Comparison of ENCODE assay signal across 10 cellular contexts in genomic region chr15:84702961-84703482, GRCh38. TPM values are rescaled to one million over a fixed set of nuclear protein-coding genes. Genes with fewer than 3 reads are reported as not detected.
DNase-seq lines count a peak whose midpoint lies in the region; ATAC-seq, FAIRE-seq and TF ChIP-seq lines count a peak whose summit lies in the region.
"Had no signal": no experiment of that assay in that cellular context is flagged by ENCODE, and none has a peak within 500 bp of the region (broad histone marks: within the 10 kb centered on the region; RNA-seq: fewer than 3 reads in every experiment).

No MANE protein-coding gene starts in this region.

- peaks cover 27% of the 10 kb centered on the region; the same call in 1 of the 2 replicates for H3K79me2 ChIP-seq in H9 (ENCODE audit: insufficient read depth, low read length)

- no peak overlapping the region for H2BK15ac ChIP-seq in H9 (ENCODE audit: low read depth, low read length)

- peaks cover 17% of the 10 kb centered on the region for H3K79me1 ChIP-seq in H9 (ENCODE audit: insufficient read depth, low read depth, low read length, poor library complexity, severe bottlenecking)

- H3K4me2 ChIP-seq in H9 (ENCODE audit: insufficient read depth, insufficient read length, low read length), result no peak overlapping the region

- no peak overlapping the region for H3K56ac ChIP-seq in H9 (ENCODE audit: insufficient read length, low read depth, low read length)

- no peak overlapping the region for H3T11ph ChIP-seq in H9 (ENCODE audit: low read length)

- H3K23me2 ChIP-seq in H9 (ENCODE audit: insufficient read length, low read depth, low read length, poor library complexity, severe bottlenecking), result no peaks in the 10 kb centered on the region

- H3K27me3 ChIP-seq in heart left ventricle, result no peaks in the 10 kb centered on the region
- H3K27me3 ChIP-seq in pancreas, result no peaks in the 10 kb centered on the region
- no peaks in the 10 kb centered on the region for H3K27me3 ChIP-seq in H9 (ENCODE audit: insufficient read depth, low read length)

- H2AK5ac ChIP-seq in H9 (ENCODE audit: insufficient read length, low read length), result no peak overlapping the region

- TF ChIP-seq CTCF in CD14-positive monocyte (IDR thresholded peaks at IDR 0.05) (no peak), heart left ventricle (IDR thresholded peaks at IDR 0.05) (no peak), pancreas (IDR thresholded peaks at IDR 0.05) (no peak), H9 (conservative IDR thresholded peaks at IDR 0.05) (no peak)

- no peak overlapping the region for H2BK5ac ChIP-seq in H9 (ENCODE audit: insufficient read length, low read length)

- no peak overlapping the region for H4K91ac ChIP-seq in H9 (ENCODE audit: insufficient read length, low read depth, low read length)

- no peak overlapping the region for H3K23ac ChIP-seq in H9 (ENCODE audit: insufficient read length, low read depth, low read length)

- DNase-seq in CD14-positive monocyte (ENCODE audit: low spot score) (peak; percentile 46), heart left ventricle (peak in 4 of 5 donors; percentile 69 to 73 (median 71)), pancreas (peak in 3 of 6 donors; percentile 25 to 36 (median 33)), GOT3 (lab: John Stamatoyannopoulos, UW) (no peak), H9 (no peak), NCI-H187 treated with DMSO at 0.1 percent for 48 hours (lab: John Stamatoyannopoulos, UW) (no peak)
- DNase-seq in activated CD4-positive, alpha-beta memory T cell treated with anti-CD3 and anti-CD28 coated beads for 36 hours, result no peak
- DNase-seq: NCI-H2081 treated with DMSO at 0.1 percent for 48 hours; stimulated activated CD4-positive, alpha-beta T cell treated with anti-CD3 and anti-CD28 coated beads, Interleukin-1b, Interleukin-23, amount 100 ng/mL, for 48 hours had no signal

- no peak overlapping the region for H2BK12ac ChIP-seq in H9 (ENCODE audit: insufficient read length, low read depth, low read length)

- H3K4ac ChIP-seq in H9 (ENCODE audit: low read depth, low read length), result no peak overlapping the region

- H3K4me3 Mint-ChIP-seq in CD14-positive monocyte, result no peak overlapping the region
- H3K4me3 Mint-ChIP-seq in activated CD4-positive, alpha-beta memory T cell treated with anti-CD3 and anti-CD28 coated beads for 36 hours, result no peak overlapping the region
- no peak overlapping the region for H3K4me3 Mint-ChIP-seq in H9

- H3K4me1 Mint-ChIP-seq in CD14-positive monocyte, result peaks cover 18% of the 10 kb centered on the region
- peaks cover 67% of the 10 kb centered on the region for H3K4me1 Mint-ChIP-seq in activated CD4-positive, alpha-beta memory T cell treated with anti-CD3 and anti-CD28 coated beads for 36 hours (ENCODE audit: low read depth)
- peaks cover 0 to 2% of the 10 kb centered on the region in 2 experiments; a peak in 1 of 4 replicates for H3K4me1 Mint-ChIP-seq in H9

- H3K36me3 ChIP-seq in heart left ventricle, result peaks cover 0 to 4% (median 0%) of the 10 kb centered on the region in 9 donors
- H3K36me3 ChIP-seq in pancreas, result no peaks in the 10 kb centered on the region

- H2AFZ ChIP-seq in H9 (ENCODE audit: low read length), result no peak overlapping the region

- peak overlapping the region in 7 of 12 donors; percentile 28 to 50 (median 38) for H3K27ac ChIP-seq in heart left ventricle
- H3K27ac ChIP-seq in pancreas, result no peak overlapping the region
- H3K27ac ChIP-seq in H9 (ENCODE audit: insufficient read length, low read depth, low read length), result no peak overlapping the region

- H3K14ac ChIP-seq in H9 (ENCODE audit: insufficient read depth, low read length), result no peak overlapping the region

- H3K9me3 Mint-ChIP-seq in CD14-positive monocyte (no peaks in the 10 kb centered on the region), H9 (no peaks in the 10 kb centered on the region)
- no peaks in the 10 kb centered on the region for H3K9me3 Mint-ChIP-seq in activated CD4-positive, alpha-beta memory T cell treated with anti-CD3 and anti-CD28 coated beads for 36 hours

- H3K4me1 ChIP-seq in heart left ventricle (peaks cover 3 to 60% (median 17%) of the 10 kb centered on the region in 12 donors), pancreas (peaks cover 0 to 17% (median 6%) of the 10 kb centered on the region in 3 donors), H9 (ENCODE audit: insufficient read depth, low read length) (no peaks in the 10 kb centered on the region)

- no peak for FAIRE-seq in pancreas (lab: Jason Lieb, UNC)

- no peaks in the 10 kb centered on the region for H4K20me1 ChIP-seq in H9 (ENCODE audit: control insufficient read depth, insufficient read depth, insufficient read length)

- no peak for TF ChIP-seq POLR2A in heart left ventricle (IDR thresholded peaks at IDR 0.05)

- H3K27me3 Mint-ChIP-seq in CD14-positive monocyte (ENCODE audit: low read depth in 3 of 3) (no peaks in the 10 kb centered on the region), H9 (ENCODE audit: low read depth) (no peaks in the 10 kb centered on the region)
- H3K27me3 Mint-ChIP-seq in activated CD4-positive, alpha-beta memory T cell treated with anti-CD3 and anti-CD28 coated beads for 36 hours, result no peaks in the 10 kb centered on the region

- H2BK120ac ChIP-seq in H9 (ENCODE audit: low read depth, low read length, poor library complexity, severe bottlenecking), result no peak overlapping the region

- CTCF ChIA-PET in activated CD4-positive, alpha-beta memory T cell treated with anti-CD3 and anti-CD28 coated beads for 36 hours (lab: Charles Lee), result no interaction called here

- H3K36me3 Mint-ChIP-seq in CD14-positive monocyte (peaks cover 10 to 22% of the 10 kb centered on the region in 2 donors), H9 (ENCODE audit: insufficient read depth in 1 of 3, low read depth in 3 of 3) (peaks cover 0 to 12% (median 0%) of the 10 kb centered on the region in 3 experiments; a peak in 3 of 7 replicates)
- H3K36me3 Mint-ChIP-seq in activated CD4-positive, alpha-beta memory T cell treated with anti-CD3 and anti-CD28 coated beads for 36 hours, result peaks cover 8% of the 10 kb centered on the region

- H3K27ac Mint-ChIP-seq in CD14-positive monocyte (peak overlapping the region in 4 of 7 donors; percentile 11 to 75 (median 53)), H9 (no peak overlapping the region; a peak in 1 of 7 replicates)
- H3K27ac Mint-ChIP-seq in activated CD4-positive, alpha-beta memory T cell treated with anti-CD3 and anti-CD28 coated beads for 36 hours, result peak overlapping the region; percentile 7

- no peak overlapping the region for H4K5ac ChIP-seq in H9 (ENCODE audit: insufficient read length, low read depth, low read length)

- no peaks in the 10 kb centered on the region for H3K9me3 ChIP-seq in heart left ventricle
- H3K9me3 ChIP-seq in pancreas, result no peaks in the 10 kb centered on the region
- H3K9me3 ChIP-seq in H9 (ENCODE audit: control insufficient read depth, low read depth, low read length), result no peaks in the 10 kb centered on the region

- WGBS in heart left ventricle, 4 donors, result 9 to 17% (median 11%) methylated on average over 4 of the region's 4 CpGs
- 32 to 38% methylated on average over 4 of the region's 4 CpGs for WGBS in pancreas, 2 donors
- WGBS in H9 (ENCODE audit: extremely low coverage, insufficient read length, low lambda C conversion rate), result no CpG with 5 or more reads among the region's 4 CpGs

- H2BK20ac ChIP-seq in H9 (ENCODE audit: low read depth, low read length, poor library complexity, severe bottlenecking), result no peak overlapping the region

- ATAC-seq in heart left ventricle, result peak; percentile 76 to 94 (median 91)
- ATAC-seq in pancreas, result peak; percentile 58 to 77 (median 72)
- no peak for ATAC-seq in GM21786 (IDR thresholded peaks at IDR 0.05; ENCODE audit: unreplicated experiment)

- no peak overlapping the region for H3K9ac ChIP-seq in H9 (ENCODE audit: extremely low read depth, insufficient read length, low read length)

- POLR2A ChIA-PET in activated CD4-positive, alpha-beta memory T cell treated with anti-CD3 and anti-CD28 coated beads for 36 hours (lab: Charles Lee), result interaction anchor here (3.0 kb wide), 1 partner anchor 13 kb away, joined by 10 read pairs; the partner anchor contains the start of gene SEC11A

- intact Hi-C loops in CD14-positive monocyte (cut with micrococcal nuclease), result no loop called here
- intact Hi-C loops in activated CD4-positive, alpha-beta memory T cell treated with anti-CD3 and anti-CD28 coated beads for 36 hours (cut with micrococcal nuclease), result no loop called here
- intact Hi-C loops in heart left ventricle (cut with DNase I), result loop anchor here in 2 of 10 donors (5.0 kb wide), 4 partner anchors 44 to 224 kb away; partner anchors contain the start of genes ALPK3 (in 1 of the 2), NMB (in 1 of the 2) and ZNF592 (in 1 of the 2)
- intact Hi-C loops in pancreas (cut with DNase I), result no loop called here

- no peak overlapping the region for H4K8ac ChIP-seq in H9 (replicated peaks; ENCODE audit: insufficient read length, low read depth, low read length)

- no peak overlapping the region for H3K4me3 ChIP-seq in heart left ventricle
- H3K4me3 ChIP-seq in pancreas, result no peak overlapping the region

- H3K18ac ChIP-seq in H9 (ENCODE audit: insufficient read length, low read depth, low read length), result no peak overlapping the region

RNA-seq across cellular contexts. Expression of gene SEC11A, which starts 12.9 kb away (rescaled TPM):
- polyA plus RNA-seq in CD14-positive monocyte, result 100 to 1,000 TPM; 154 to 166 TPM
- 100 to 1,000 TPM; 132 to 136 TPM for total RNA-seq in activated CD4-positive, alpha-beta memory T cell treated with anti-CD3 and anti-CD28 coated beads for 36 hours
- 10 to 100 TPM; 55.7 to 95.7 (median 73.0) TPM for total RNA-seq in heart left ventricle
- 100 to 1,000 TPM in 1 of 2 donors, 10 to 100 TPM in 1; 73.3 to 152 TPM for polyA plus RNA-seq in heart left ventricle
- 10 to 100 TPM; 43.7 to 77.5 (median 67.8) TPM for total RNA-seq in pancreas
- polyA plus RNA-seq in pancreas, result 10 to 100 TPM; 71.3 to 98.7 TPM
- total RNA-seq in H9 (2021), result 250 and 252 TPM in 2 replicates

RNA-seq across cellular contexts. Expression of gene NMB, which starts 45.0 kb away (rescaled TPM):
- polyA plus RNA-seq in CD14-positive monocyte (under 1 TPM; 0.45 to 0.81 TPM), heart left ventricle (1 to 10 TPM; 3.9 to 6.6 TPM), pancreas (1 to 10 TPM; 4.8 to 8.3 TPM)
- 1 to 10 TPM; 6.2 to 7.8 TPM for total RNA-seq in activated CD4-positive, alpha-beta memory T cell treated with anti-CD3 and anti-CD28 coated beads for 36 hours
- total RNA-seq in heart left ventricle (1 to 10 TPM; 1.4 to 8.6 (median 2.8) TPM), pancreas (1 to 10 TPM; 2.9 to 5.4 (median 3.5) TPM), H9 (2021) (11.5 and 12.4 TPM in 2 replicates)

RNA-seq across cellular contexts. Expression of gene ZNF592, which starts 45.4 kb away (rescaled TPM):
- 1 to 10 TPM; 2.8 to 5.0 TPM for polyA plus RNA-seq in CD14-positive monocyte
- 10 to 100 TPM; 23.8 to 24.3 TPM for total RNA-seq in activated CD4-positive, alpha-beta memory T cell treated with anti-CD3 and anti-CD28 coated beads for 36 hours
- total RNA-seq in heart left ventricle, result 10 to 100 TPM; 16.8 to 28.6 (median 21.4) TPM
- 10 to 100 TPM in 1 of 2 donors, 1 to 10 TPM in 1; 9.7 to 21.2 TPM for polyA plus RNA-seq in heart left ventricle
- 10 to 100 TPM; 11.5 to 16.6 (median 12.2) TPM for total RNA-seq in pancreas
- 1 to 10 TPM; 9.1 to 9.9 TPM for polyA plus RNA-seq in pancreas
- total RNA-seq in H9 (2021), result 32.7 and 34.6 TPM in 2 replicates

RNA-seq across cellular contexts. Expression of gene WDR73, which starts 48.9 kb away (rescaled TPM):
- polyA plus RNA-seq in CD14-positive monocyte (10 to 100 TPM; 12.1 to 14.3 TPM), heart left ventricle (10 to 100 TPM in 1 of 2 donors, 1 to 10 TPM in 1; 9.2 to 20.6 TPM), pancreas (10 to 100 TPM; 21.3 to 28.3 TPM)
- total RNA-seq in activated CD4-positive, alpha-beta memory T cell treated with anti-CD3 and anti-CD28 coated beads for 36 hours, result 10 to 100 TPM; 13.7 to 14.9 TPM
- total RNA-seq in heart left ventricle (10 to 100 TPM in 8 of 9 donors, 1 to 10 TPM in 1; 8.7 to 22.2 (median 13.9) TPM), pancreas (10 to 100 TPM; 10.5 to 20.4 (median 11.2) TPM), H9 (2021) (41.0 and 41.6 TPM in 2 replicates)

Comparison
In these comparisons a context has a peak if more than half of its experiments do, and no peak if none do; other contexts are left out.
1. DNase-seq: peak in CD14-positive monocyte (single experiment) and heart left ventricle (4 of 5); none in activated CD4-positive, alpha-beta memory T cell treated with anti-CD3 and anti-CD28 coated beads for 36 hours (single experiment), GOT3 (single experiment), H9 (single experiment) and NCI-H187 treated with DMSO at 0.1 percent for 48 hours (single experiment).
2. H3K27ac Mint-ChIP-seq: peak in CD14-positive monocyte (4 of 7) and activated CD4-positive, alpha-beta memory T cell treated with anti-CD3 and anti-CD28 coated beads for 36 hours (single experiment); none in H9 (0 of 3).
3. H3K27ac ChIP-seq: peak in heart left ventricle (7 of 12); none in pancreas (0 of 4) and H9 (single experiment).